In genomic region chr3:94462931-94463330, GRCh38 we compare ENCODE assay signal across 34 cellular contexts.
"Had no signal": no experiment of that assay in that cellular context is flagged by ENCODE, and none has a peak within 500 bp of the region (broad histone marks: within the 10 kb centered on the region; RNA-seq: fewer than 3 reads in every experiment).

No MANE protein-coding gene starts in this region.

- H3K4me3 Mint-ChIP-seq: activated B cell treated with CpG ODN at 0.5 μM for 24 hours; activated CD4-positive, alpha-beta memory T cell treated with anti-CD3 and anti-CD28 coated beads, Interleukin-2, amount 10 ng/mL, durations not matched to agents 7 days and 5 days; activated CD4-positive, alpha-beta T cell treated with anti-CD3 and anti-CD28 coated beads, Interleukin-2, amount 10 ng/mL, durations not matched to agents 24 days and 14 days; activated CD8-positive, alpha-beta memory T cell treated with anti-CD3 and anti-CD28 coated beads, Interleukin-2, amount 10 ng/mL, durations not matched to agents 7 days and 5 days; activated CD8-positive, alpha-beta T cell treated with anti-CD3 and anti-CD28 coated beads, Interleukin-2, amount 10 ng/mL, durations not matched to agents 7 days and 5 days; activated naive CD4-positive, alpha-beta T cell treated with anti-CD3 and anti-CD28 coated beads for 36 hours; activated naive CD8-positive, alpha-beta T cell treated with anti-CD3 and anti-CD28 coated beads for 36 hours; activated T-cell treated with anti-CD3 and anti-CD28 coated beads, Interleukin-2, amount 50 U/mL, for 24 hours; activated T-helper 17 cell treated with anti-CD3 and anti-CD28 coated beads, Interleukin-2, amount 50 U/mL, for 72 hours; T-helper 1 cell treated with Interleukin-12 subunit alpha and Interleukin-12 subunit beta and Interleukin-4 antibody, amounts not matched to agents 30 μg/mL and 1 μg/mL, for 36 hours; T-helper 2 cell treated with Interferon-gamma antibody and Interleukin-4, amounts not matched to agents 5 μg/mL and 100 μg/mL, for 36 hours had no signal

- H3K9me3 ChIP-seq: adrenal gland, body of pancreas, breast epithelium had no signal

- H3K27me3 ChIP-seq: adrenal gland, body of pancreas, brain microvascular endothelial cell, breast epithelium had no signal

- H3K4me3 ChIP-seq: adrenal gland, body of pancreas, breast epithelium had no signal

- H3K4me1 ChIP-seq: adrenal gland, body of pancreas, breast epithelium had no signal

- DNase-seq: activated B cell treated with CpG ODN at 0.5 μM for 24 hours; activated CD4-positive, alpha-beta memory T cell treated with anti-CD3 and anti-CD28 coated beads, Interleukin-2, amount 10 ng/mL, durations not matched to agents 7 days and 5 days; activated CD4-positive, alpha-beta T cell treated with anti-CD3 and anti-CD28 coated beads for 4 hours; activated CD4-positive, alpha-beta T cell treated with anti-CD3 and anti-CD28 coated beads, Interleukin-2, amount 10 ng/mL, durations not matched to agents 24 days and 14 days; activated CD4-positive, alpha-beta T cell treated with anti-CD3 and anti-CD28 coated beads, Interleukin-2, amount 50 U/mL, for 1 hour; activated CD4-positive, alpha-beta T cell treated with anti-CD3 and anti-CD28 coated beads, Interleukin-2, amount 50 U/mL, for 4 hours; activated CD4-positive, CD25-positive, alpha-beta regulatory T cell treated with anti-CD3 and anti-CD28 coated beads, Interleukin-2, amount 50 U/mL, for 72 hours; activated CD8-positive, alpha-beta memory T cell treated with anti-CD3 and anti-CD28 coated beads for 24 hours; activated CD8-positive, alpha-beta memory T cell treated with anti-CD3 and anti-CD28 coated beads, Interleukin-2, amount 10 ng/mL, durations not matched to agents 7 days and 5 days; activated CD8-positive, alpha-beta memory T cell treated with anti-CD3 and anti-CD28 coated beads, Interleukin-2, amount 50 U/mL, for 48 hours; activated CD8-positive, alpha-beta T cell treated with anti-CD3 and anti-CD28 coated beads, Interleukin-2, amount 10 ng/mL, durations not matched to agents 7 days and 5 days; activated effector memory CD4-positive, alpha-beta T cell treated with anti-CD3 and anti-CD28 coated beads, Interleukin-2, amount 50 U/mL, for 16 hours; activated gamma-delta T cell treated with Interleukin-2 at 50 U/mL for 16 hours; activated naive CD4-positive, alpha-beta T cell; activated naive CD4-positive, alpha-beta T cell treated with anti-CD3 and anti-CD28 coated beads for 36 hours; activated naive CD4-positive, alpha-beta T cell treated with anti-CD3 and anti-CD28 coated beads, Interleukin-2, amount 50 U/mL, for 16 hours; activated naive CD8-positive, alpha-beta T cell treated with anti-CD3 and anti-CD28 coated beads for 36 hours; activated T-cell treated with anti-CD3 and anti-CD28 coated beads, Interleukin-2, amount 50 U/mL, for 24 hours; activated T-cell treated with anti-CD3 and anti-CD28 coated beads, Interleukin-2, amount 50 U/mL, for 48 hours; adrenal gland; amniotic stem cell; aorta; body of pancreas; brain microvascular endothelial cell; central memory CD4-positive, alpha-beta T cell; T-helper 1 cell; T-helper 2 cell; T-helper 9 cell had no signal

- H3K9me3 Mint-ChIP-seq: activated CD4-positive, alpha-beta memory T cell treated with anti-CD3 and anti-CD28 coated beads, Interleukin-2, amount 10 ng/mL, durations not matched to agents 7 days and 5 days; activated CD4-positive, alpha-beta T cell treated with anti-CD3 and anti-CD28 coated beads, Interleukin-2, amount 10 ng/mL, durations not matched to agents 24 days and 14 days; activated naive CD8-positive, alpha-beta T cell treated with anti-CD3 and anti-CD28 coated beads for 36 hours; T-helper 1 cell treated with Interleukin-12 subunit alpha and Interleukin-12 subunit beta and Interleukin-4 antibody, amounts not matched to agents 30 μg/mL and 1 μg/mL, for 36 hours had no signal

- ATAC-seq: activated CD8-positive, alpha-beta memory T cell treated with anti-CD3 and anti-CD28 coated beads, Interleukin-2, amount 10 ng/mL, durations not matched to agents 7 days and 5 days; activated CD8-positive, alpha-beta T cell treated with anti-CD3 and anti-CD28 coated beads, Interleukin-2, amount 10 ng/mL, durations not matched to agents 7 days and 5 days; activated naive CD4-positive, alpha-beta T cell treated with anti-CD3 and anti-CD28 coated beads, Interleukin-2, amount 50 U/mL, for 72 hours; activated T-helper 17 cell treated with anti-CD3 and anti-CD28 coated beads, Interleukin-2, amount 50 U/mL, for 72 hours; body of pancreas had no signal

- H3K27ac Mint-ChIP-seq: activated B cell treated with CpG ODN at 0.5 μM for 24 hours; activated CD4-positive, alpha-beta memory T cell treated with anti-CD3 and anti-CD28 coated beads, Interleukin-2, amount 10 ng/mL, durations not matched to agents 7 days and 5 days; activated CD4-positive, alpha-beta T cell treated with anti-CD3 and anti-CD28 coated beads, Interleukin-2, amount 10 ng/mL, durations not matched to agents 24 days and 14 days; activated CD8-positive, alpha-beta memory T cell treated with anti-CD3 and anti-CD28 coated beads, Interleukin-2, amount 10 ng/mL, durations not matched to agents 7 days and 5 days; activated CD8-positive, alpha-beta T cell treated with anti-CD3 and anti-CD28 coated beads, Interleukin-2, amount 10 ng/mL, durations not matched to agents 7 days and 5 days; activated naive CD4-positive, alpha-beta T cell treated with anti-CD3 and anti-CD28 coated beads for 36 hours; activated naive CD4-positive, alpha-beta T cell treated with anti-CD3 and anti-CD28 coated beads, Interleukin-2, amount 50 U/mL, for 72 hours; activated naive CD8-positive, alpha-beta T cell treated with anti-CD3 and anti-CD28 coated beads for 36 hours; activated T-cell treated with anti-CD3 and anti-CD28 coated beads, Interleukin-2, amount 50 U/mL, for 24 hours; activated T-helper 17 cell treated with anti-CD3 and anti-CD28 coated beads, Interleukin-2, amount 50 U/mL, for 72 hours; T-helper 1 cell treated with Interleukin-12 subunit alpha and Interleukin-12 subunit beta and Interleukin-4 antibody, amounts not matched to agents 30 μg/mL and 1 μg/mL, for 36 hours; T-helper 2 cell treated with Interferon-gamma antibody and Interleukin-4, amounts not matched to agents 5 μg/mL and 100 μg/mL, for 36 hours had no signal

- H3K27me3 Mint-ChIP-seq: activated B cell treated with CpG ODN at 0.5 μM for 24 hours; activated CD4-positive, alpha-beta memory T cell treated with anti-CD3 and anti-CD28 coated beads, Interleukin-2, amount 10 ng/mL, durations not matched to agents 7 days and 5 days; activated CD4-positive, alpha-beta T cell treated with anti-CD3 and anti-CD28 coated beads, Interleukin-2, amount 10 ng/mL, durations not matched to agents 24 days and 14 days; activated CD8-positive, alpha-beta memory T cell treated with anti-CD3 and anti-CD28 coated beads, Interleukin-2, amount 10 ng/mL, durations not matched to agents 7 days and 5 days; activated naive CD8-positive, alpha-beta T cell treated with anti-CD3 and anti-CD28 coated beads for 36 hours; activated T-cell treated with anti-CD3 and anti-CD28 coated beads, Interleukin-2, amount 50 U/mL, for 24 hours; activated T-helper 17 cell treated with anti-CD3 and anti-CD28 coated beads, Interleukin-2, amount 50 U/mL, for 72 hours had no signal

- H3K36me3 Mint-ChIP-seq: activated CD8-positive, alpha-beta memory T cell treated with anti-CD3 and anti-CD28 coated beads, Interleukin-2, amount 10 ng/mL, durations not matched to agents 7 days and 5 days; activated naive CD4-positive, alpha-beta T cell treated with anti-CD3 and anti-CD28 coated beads, Interleukin-2, amount 50 U/mL, for 72 hours; activated naive CD8-positive, alpha-beta T cell treated with anti-CD3 and anti-CD28 coated beads for 36 hours had no signal

- H3K4me1 Mint-ChIP-seq: activated B cell treated with CpG ODN at 0.5 μM for 24 hours; activated CD4-positive, alpha-beta memory T cell treated with anti-CD3 and anti-CD28 coated beads, Interleukin-2, amount 10 ng/mL, durations not matched to agents 7 days and 5 days; activated CD4-positive, alpha-beta T cell treated with anti-CD3 and anti-CD28 coated beads, Interleukin-2, amount 10 ng/mL, durations not matched to agents 24 days and 14 days; activated CD8-positive, alpha-beta memory T cell treated with anti-CD3 and anti-CD28 coated beads, Interleukin-2, amount 10 ng/mL, durations not matched to agents 7 days and 5 days; activated naive CD8-positive, alpha-beta T cell treated with anti-CD3 and anti-CD28 coated beads for 36 hours; activated T-helper 17 cell treated with anti-CD3 and anti-CD28 coated beads, Interleukin-2, amount 50 U/mL, for 72 hours had no signal

- H3K27ac ChIP-seq: adrenal gland, body of pancreas, brain microvascular endothelial cell, breast epithelium, VCaP had no signal

- H3K36me3 ChIP-seq: adrenal gland, brain microvascular endothelial cell, breast epithelium had no signal
